Comparison of ENCODE assay signal across 9 cellular contexts in the genomic region with DNA sequence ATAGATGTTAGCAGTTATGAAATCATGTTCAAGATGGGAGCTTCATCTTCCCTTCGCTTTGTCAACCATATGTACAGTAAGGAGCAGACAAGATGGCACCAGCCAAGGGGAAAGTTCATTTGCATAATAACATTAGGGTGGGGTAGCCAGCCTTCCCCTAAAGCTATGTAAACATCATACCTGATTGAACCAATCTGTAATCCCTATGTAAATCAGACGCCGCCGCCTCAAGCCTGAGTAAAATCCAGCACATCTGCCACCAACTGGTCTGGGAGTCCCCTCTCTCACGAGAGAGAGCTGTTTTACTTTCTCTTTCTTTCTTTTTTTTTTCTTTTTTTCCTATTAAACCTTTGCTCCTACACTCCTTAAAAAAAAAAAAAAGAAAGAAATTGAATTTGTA. TPM values are rescaled to one million over a fixed set of nuclear protein-coding genes. Genes with fewer than 3 reads are reported as not detected.
DNase-seq lines count a peak whose midpoint lies in the region; ATAC-seq and TF ChIP-seq lines count a peak whose summit lies in the region.
"Had no signal": no experiment of that assay in that cellular context is flagged by ENCODE, and none has a peak within 500 bp of the region (broad histone marks: within the 10 kb centered on the region; RNA-seq: fewer than 3 reads in every experiment).

No MANE protein-coding gene starts in this region.

- no peaks in the 10 kb centered on the region for H3K27me3 ChIP-seq in BE2C
- H3K27me3 ChIP-seq in vagina, result no peaks in the 10 kb centered on the region
- H3K27me3 ChIP-seq in neural progenitor cell, result no peaks in the 10 kb centered on the region
- no peaks in the 10 kb centered on the region for H3K27me3 ChIP-seq in thyroid gland
- H3K27me3 ChIP-seq: gastrocnemius medialis had no signal

- peaks cover 12% of the 10 kb centered on the region for H3F3A ChIP-seq in neural progenitor cell (ENCODE audit: low read depth)

- intact Hi-C loops in vagina (cut with DNase I) (no loop called here), thyroid gland (cut with DNase I) (no loop called here)

- peaks cover 8% of the 10 kb centered on the region for H3K4me1 Mint-ChIP-seq in activated naive CD8-positive, alpha-beta T cell treated with anti-CD3 and anti-CD28 coated beads, Interleukin-2, amount 50 U/mL, for 24 hours
- H3K4me1 Mint-ChIP-seq in neural progenitor cell, result no peaks in the 10 kb centered on the region

- no peak overlapping the region for H3K4me2 ChIP-seq in neural progenitor cell

- no peak overlapping the region for H3K9ac ChIP-seq in neural progenitor cell

- H3K36me3 ChIP-seq in BE2C, result peaks cover 30% of the 10 kb centered on the region
- H3K36me3 ChIP-seq in vagina, result peaks cover 0 to 43% of the 10 kb centered on the region in 2 donors
- H3K36me3 ChIP-seq in neural progenitor cell, result peaks cover 36% of the 10 kb centered on the region
- peaks cover 12 to 17% of the 10 kb centered on the region in 2 donors for H3K36me3 ChIP-seq in thyroid gland

- H3K27ac ChIP-seq in vagina (no peak overlapping the region), neural progenitor cell (no peak overlapping the region), thyroid gland (no peak overlapping the region)
- H3K27ac ChIP-seq: gastrocnemius medialis had no signal

- TF ChIP-seq POLR2A in vagina (IDR thresholded peaks at IDR 0.05) (no peak), thyroid gland (IDR thresholded peaks at IDR 0.05) (no peak)

- H3K9me3 ChIP-seq in BE2C, result no peaks in the 10 kb centered on the region
- no peaks in the 10 kb centered on the region for H3K9me3 ChIP-seq in vagina
- no peaks in the 10 kb centered on the region for H3K9me3 ChIP-seq in neural progenitor cell (ENCODE audit: low read depth)
- H3K9me3 ChIP-seq in thyroid gland, result no peaks in the 10 kb centered on the region
- H3K9me3 ChIP-seq: gastrocnemius medialis had no signal

- H3K36me3 Mint-ChIP-seq in activated naive CD8-positive, alpha-beta T cell treated with anti-CD3 and anti-CD28 coated beads, Interleukin-2, amount 50 U/mL, for 24 hours (ENCODE audit: low read depth), result peaks cover 20% of the 10 kb centered on the region
- peaks cover 44% of the 10 kb centered on the region for H3K36me3 Mint-ChIP-seq in neural progenitor cell

- H3K4me3 ChIP-seq in BE2C (ENCODE audit: low read depth, low read length) (0 out of 2 replicates have a peak overlapping the region, but pooled peaks have one; percentile 7), vagina (no peak overlapping the region), neural progenitor cell (no peak overlapping the region), thyroid gland (replicated peaks in 1 of 3) (no peak overlapping the region)
- H3K4me3 ChIP-seq: gastrocnemius medialis had no signal

- peak; percentile 62 for ATAC-seq in HG03521 (IDR thresholded peaks at IDR 0.05; ENCODE audit: unreplicated experiment)
- ATAC-seq in activated naive CD8-positive, alpha-beta T cell treated with anti-CD3 and anti-CD28 coated beads, Interleukin-2, amount 50 U/mL, for 24 hours, result peak; percentile 63
- ATAC-seq: gastrocnemius medialis had no signal

- 84 to 88% methylated on average over 5 of the region's 5 CpGs for WGBS in thyroid gland, 2 donors

- no peaks in the 10 kb centered on the region for H3K27me3 Mint-ChIP-seq in activated naive CD8-positive, alpha-beta T cell treated with anti-CD3 and anti-CD28 coated beads, Interleukin-2, amount 50 U/mL, for 24 hours
- H3K27me3 Mint-ChIP-seq in neural progenitor cell (ENCODE audit: insufficient read depth, low read depth), result no peaks in the 10 kb centered on the region

- TF ChIP-seq CTCF in BE2C (IDR thresholded peaks at IDR 0.05; ENCODE audit: low read depth, low read length) (peak; percentile 26; the same call in 1 of the 2 replicates), vagina (IDR thresholded peaks at IDR 0.05) (no peak), neural progenitor cell (IDR thresholded peaks at IDR 0.05) (no peak), thyroid gland (IDR thresholded peaks at IDR 0.05) (no peak)

- no peaks in the 10 kb centered on the region for H3K9me3 Mint-ChIP-seq in activated naive CD8-positive, alpha-beta T cell treated with anti-CD3 and anti-CD28 coated beads, Interleukin-2, amount 50 U/mL, for 24 hours
- peaks cover 10% of the 10 kb centered on the region for H3K9me3 Mint-ChIP-seq in neural progenitor cell

- H3K4me1 ChIP-seq in BE2C (peaks cover 5% of the 10 kb centered on the region), vagina (no peaks in the 10 kb centered on the region), neural progenitor cell (no peaks in the 10 kb centered on the region), thyroid gland (no peaks in the 10 kb centered on the region)
- H3K4me1 ChIP-seq: gastrocnemius medialis had no signal

- no peaks in the 10 kb centered on the region for H3K79me2 ChIP-seq in neural progenitor cell (ENCODE audit: low read depth)

- no peaks in the 10 kb centered on the region for H4K20me1 ChIP-seq in neural progenitor cell (ENCODE audit: low read depth)

- H3K27ac Mint-ChIP-seq in activated naive CD8-positive, alpha-beta T cell treated with anti-CD3 and anti-CD28 coated beads, Interleukin-2, amount 50 U/mL, for 24 hours, result peak overlapping the region; percentile 24
- H3K27ac Mint-ChIP-seq in neural progenitor cell, result no peak overlapping the region

- peak; percentile 79 for DNase-seq in BE2C
- peak; percentile 29 for DNase-seq in GM19240 (ENCODE audit: insufficient read length, low spot score)
- DNase-seq in activated naive CD8-positive, alpha-beta T cell treated with anti-CD3 and anti-CD28 coated beads, Interleukin-2, amount 50 U/mL, for 24 hours, result peak; percentile 8
- DNase-seq in vagina (ENCODE audit: extremely low spot score in 2 of 2), result no peak
- no peak for DNase-seq in ecto neural progenitor cell (ENCODE audit: low spot score)
- no peak for DNase-seq in neural progenitor cell (ENCODE audit: low spot score)
- no peak for DNase-seq in thyroid gland
- DNase-seq: gastrocnemius medialis had no signal

- no peak overlapping the region for H2AFZ ChIP-seq in neural progenitor cell (replicated peaks)

- H3K4me3 Mint-ChIP-seq in activated naive CD8-positive, alpha-beta T cell treated with anti-CD3 and anti-CD28 coated beads, Interleukin-2, amount 50 U/mL, for 24 hours, result no peak overlapping the region
- no peak overlapping the region for H3K4me3 Mint-ChIP-seq in neural progenitor cell

RNA-seq across cellular contexts. Expression of a gene that starts 30.8 kb away (rescaled TPM):
- polyA plus RNA-seq in BE2C (2012; ENCODE audit: insufficient read depth, insufficient read length, low read depth), result 98.2 TPM
- 6.1 TPM for total RNA-seq in vagina
- total RNA-seq in neural progenitor cell (ENCODE audit: low replicate concordance), result 17.4 and 56.3 TPM in 2 replicates
- total RNA-seq in thyroid gland, result 1 to 10 TPM in 2 of 4 donors, under 1 TPM in 1, not detected in 1; 0.54 to 3.6 (median 2.0) TPM

RNA-seq across cellular contexts. Expression of a gene that starts 55.5 kb away (rescaled TPM):
- polyA plus RNA-seq in BE2C (2012; ENCODE audit: insufficient read depth, insufficient read length, low read depth), result 41.7 TPM
- 48.6 TPM for total RNA-seq in vagina
- 130 and 136 TPM in 2 replicates for total RNA-seq in neural progenitor cell (ENCODE audit: low replicate concordance)
- total RNA-seq in thyroid gland, result 10 to 100 TPM; 64.8 to 89.4 (median 75.6) TPM

RNA-seq across cellular contexts. Expression of a gene that starts 57.3 kb away (rescaled TPM):
- 12.0 TPM for polyA plus RNA-seq in BE2C (2012; ENCODE audit: insufficient read depth, insufficient read length, low read depth)
- total RNA-seq in vagina (119 TPM), neural progenitor cell (ENCODE audit: low replicate concordance) (25.1 and 31.3 TPM in 2 replicates), thyroid gland (10 to 100 TPM in 3 of 4 donors, 1 to 10 TPM in 1; 5.1 to 72.3 (median 15.3) TPM)

Comparison
In these comparisons a context has a peak if more than half of its experiments do, and no peak if none do; other contexts are left out.
1. DNase-seq: peak in BE2C (single experiment), GM19240 (single experiment) and activated naive CD8-positive, alpha-beta T cell treated with anti-CD3 and anti-CD28 coated beads, Interleukin-2, amount 50 U/mL, for 24 hours (single experiment); none in vagina (0 of 2), ecto neural progenitor cell (single experiment), neural progenitor cell (single experiment) and thyroid gland (0 of 2).